ENCODE assay signal across 23 cellular contexts in the genomic region with DNA sequence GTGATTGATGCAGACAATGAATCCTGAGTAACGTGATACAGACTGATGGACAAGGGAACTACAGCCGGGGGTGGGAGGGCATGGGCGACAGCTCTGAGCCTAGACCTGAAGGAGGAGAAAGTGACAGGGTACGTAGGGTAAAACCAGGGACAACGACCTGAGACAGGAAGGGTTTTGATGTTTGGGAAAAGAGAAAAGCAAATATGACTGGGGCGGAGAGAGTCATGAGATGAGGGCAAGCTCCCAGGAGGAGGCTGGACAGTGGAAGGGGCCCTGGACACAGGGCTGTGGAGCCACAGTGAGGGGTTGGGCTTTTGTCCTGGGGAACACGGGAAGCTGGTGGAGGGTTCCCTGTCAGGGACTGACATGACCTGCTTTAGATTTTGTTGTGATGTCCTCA. TPM values are rescaled to one million over a fixed set of nuclear protein-coding genes. Genes with fewer than 3 reads are reported as not detected.
A peak's percentile ranks its signal among the peaks of the same experiment; 100 is the strongest.
DNase-seq lines count a peak whose midpoint lies in the region; ATAC-seq and TF ChIP-seq lines count a peak whose summit lies in the region.
"Had no signal": no experiment of that assay in that cellular context is flagged by ENCODE, and none has a peak within 500 bp of the region (broad histone marks: within the 10 kb centered on the region; RNA-seq: fewer than 3 reads in every experiment).

No MANE protein-coding gene starts in this region.

- DNase-seq in Caco-2 (no peak), WTC11 (ENCODE audit: low spot score) (no peak), endothelial cell (ENCODE audit: low spot score) (no peak), trophoblast cell (no peak), T-cell (no peak), right cardiac atrium (no peak), kidney tubule cell (ENCODE audit: low spot score) (no peak), NCI-H1930 (lab: John Stamatoyannopoulos, UW) (no peak)
- DNase-seq: 8988T; ACHN; AML-193; C1 segment of cervical spinal cord; CD4-positive, alpha-beta memory T cell; COR-L47; DMS 273 treated with DMSO at 0.1 percent for 48 hours; DMS79; EL; GDM1; GM23248; H7; HCEC 1CT had no signal

- H3K79me1 ChIP-seq in trophoblast cell (ENCODE audit: low read length), result peaks cover 12% of the 10 kb centered on the region

- TF ChIP-seq CTCF in Caco-2 (IDR thresholded peaks at IDR 0.05; ENCODE audit: insufficient read depth in 1 of 2, low read depth in 1 of 2, low read length in 1 of 2, severe bottlenecking in 1 of 2, unreplicated experiment in 1 of 2) (no peak), WTC11 (IDR thresholded peaks at IDR 0.05) (no peak), endothelial cell (IDR thresholded peaks at IDR 0.05; ENCODE audit: unreplicated experiment) (no peak)

- H3K27ac Mint-ChIP-seq in Caco-2 (ENCODE audit: unreplicated experiment), result peak overlapping the region; percentile 80
- H3K27ac Mint-ChIP-seq in WTC11, result peak overlapping the region; percentile 19; the same call in 1 of the 2 replicates
- H3K27ac Mint-ChIP-seq in endothelial cell (ENCODE audit: unreplicated experiment), result no peak overlapping the region
- H3K27ac Mint-ChIP-seq in T-cell, result no peak overlapping the region

- POLR2A ChIA-PET in Caco-2 (lab: Charles Lee), result no interaction called here
- POLR2A ChIA-PET in WTC11 (lab: Charles Lee), result interaction anchor here (0.7 kb wide), 1 partner anchor 246 kb away, joined by 5 read pairs; no protein-coding TSS in a partner anchor
- POLR2A ChIA-PET in T-cell (lab: Charles Lee), result no interaction called here

- H2AK5ac ChIP-seq in trophoblast cell (ENCODE audit: low read length), result no peak overlapping the region

- H3K27ac ChIP-seq in trophoblast cell (ENCODE audit: low read depth, low read length) (no peak overlapping the region), right cardiac atrium (ENCODE audit: low read length) (no peak overlapping the region)
- H3K27ac ChIP-seq: A549, GM23248 had no signal

- WGBS in trophoblast cell (ENCODE audit: extremely low coverage, insufficient coverage, insufficient read length), result no CpG with 5 or more reads among the region's 7 CpGs
- WGBS in right cardiac atrium, result 77% methylated on average over 7 of the region's 7 CpGs

- H3K79me2 ChIP-seq in trophoblast cell (ENCODE audit: control insufficient read depth, insufficient read depth, low read length, poor library complexity), result peaks cover 2% of the 10 kb centered on the region

- peak overlapping the region; percentile 27 for H4K91ac ChIP-seq in trophoblast cell (ENCODE audit: low read depth, low read length)

- H2AFZ ChIP-seq in trophoblast cell (ENCODE audit: insufficient read depth, low read length, poor library complexity), result no peak overlapping the region
- H2AFZ ChIP-seq: GM23248 had no signal

- no peak overlapping the region for H2BK120ac ChIP-seq in trophoblast cell (ENCODE audit: insufficient read depth, low read length, poor library complexity)

- H3K4me1 ChIP-seq in Caco-2 (no peaks in the 10 kb centered on the region), trophoblast cell (ENCODE audit: control insufficient read depth in 1 of 2, insufficient read depth in 2 of 2, low read length in 2 of 2) (peaks cover 7% of the 10 kb centered on the region in 2 experiments), right cardiac atrium (ENCODE audit: control insufficient read depth, insufficient read depth, low read length) (no peaks in the 10 kb centered on the region)
- H3K4me1 ChIP-seq: A549 had no signal

- no peak overlapping the region for H3K4me2 ChIP-seq in trophoblast cell (ENCODE audit: low read length)
- H3K4me2 ChIP-seq: A549 had no signal

- no TSS peak for BruUV-seq in Caco-2 (replicated peaks; lab: Mats Ljungman, UMichigan)

- H3K9me3 Mint-ChIP-seq in Caco-2 (ENCODE audit: unreplicated experiment) (peaks cover 14% of the 10 kb centered on the region), WTC11 (peaks cover 18% of the 10 kb centered on the region), endothelial cell (ENCODE audit: unreplicated experiment) (no peaks in the 10 kb centered on the region), T-cell (peaks cover 14 to 43% (median 40%) of the 10 kb centered on the region in 3 donors)

- H3K9me3 ChIP-seq in Caco-2 (peaks cover 21% of the 10 kb centered on the region), trophoblast cell (ENCODE audit: insufficient read depth, low read depth, low read length) (peaks cover 2% of the 10 kb centered on the region), right cardiac atrium (ENCODE audit: control insufficient read depth, low read length) (no peaks in the 10 kb centered on the region)

- no peak overlapping the region for H2BK5ac ChIP-seq in trophoblast cell (ENCODE audit: low read depth, low read length, poor library complexity)

- no peak overlapping the region for H3K9ac ChIP-seq in trophoblast cell (ENCODE audit: low read length)
- H3K9ac ChIP-seq: GM23248 had no signal

- CTCF ChIA-PET in Caco-2 (lab: Charles Lee) (no interaction called here), WTC11 (lab: Charles Lee) (interaction anchor here (2.1 kb wide), 1 partner anchor 99 kb away, joined by 8 read pairs; no protein-coding TSS in a partner anchor), T-cell (lab: Charles Lee) (no interaction called here)

- H3K14ac ChIP-seq in trophoblast cell (ENCODE audit: low read length), result peak overlapping the region; percentile 32

- peaks cover 33% of the 10 kb centered on the region for H3K36me3 Mint-ChIP-seq in Caco-2 (ENCODE audit: insufficient read depth, unreplicated experiment)
- H3K36me3 Mint-ChIP-seq in WTC11, result peaks cover 19% of the 10 kb centered on the region
- H3K36me3 Mint-ChIP-seq in endothelial cell (ENCODE audit: low read depth, unreplicated experiment), result peaks cover 28% of the 10 kb centered on the region
- H3K36me3 Mint-ChIP-seq in T-cell, result peaks cover 21% of the 10 kb centered on the region

- intact Hi-C loops in Caco-2 (cut with micrococcal nuclease; ENCODE audit: unreplicated experiment), result no loop called here
- intact Hi-C loops in right cardiac atrium (cut with DNase I), result no loop called here

- ATAC-seq in WTC11 (no peak), T-cell (replicated peaks in 1 of 4) (no peak), right cardiac atrium (no peak)
- ATAC-seq: A549, GM12878 had no signal

- H3K4me3 Mint-ChIP-seq in Caco-2 (ENCODE audit: unreplicated experiment) (no peak overlapping the region), WTC11 (no peak overlapping the region), endothelial cell (ENCODE audit: unreplicated experiment) (peak overlapping the region; percentile 31), T-cell (no peak overlapping the region)

- H3K18ac ChIP-seq in trophoblast cell (ENCODE audit: low read length), result no peak overlapping the region

- H4K8ac ChIP-seq in trophoblast cell (ENCODE audit: low read depth, low read length), result no peak overlapping the region

- H3K4me1 Mint-ChIP-seq in Caco-2 (ENCODE audit: low read depth, unreplicated experiment) (peaks cover 7% of the 10 kb centered on the region), WTC11 (peaks cover 7% of the 10 kb centered on the region), endothelial cell (ENCODE audit: unreplicated experiment) (peaks cover 12% of the 10 kb centered on the region), T-cell (peaks cover 0 to 2% (median 0%) of the 10 kb centered on the region in 3 donors)
- H3K4me1 Mint-ChIP-seq: CD4-positive, alpha-beta memory T cell had no signal

- H4K12ac ChIP-seq in trophoblast cell (ENCODE audit: low read depth, low read length), result no peak overlapping the region

- H3K27me3 ChIP-seq in Caco-2 (replicated peaks; ENCODE audit: control insufficient read depth, insufficient read depth, low read length) (no peaks in the 10 kb centered on the region), trophoblast cell (ENCODE audit: insufficient read depth, low read length) (no peaks in the 10 kb centered on the region), right cardiac atrium (ENCODE audit: control insufficient read depth, insufficient read depth) (no peaks in the 10 kb centered on the region)

- no peak overlapping the region for H3K4ac ChIP-seq in trophoblast cell (ENCODE audit: low read depth, low read length)

- H3K36me3 ChIP-seq in Caco-2 (ENCODE audit: control insufficient read depth, insufficient read depth, low read length) (no peaks in the 10 kb centered on the region; the same call in 1 of the 2 replicates), trophoblast cell (ENCODE audit: control insufficient read depth in 1 of 2, insufficient read depth in 2 of 2, low read length in 2 of 2) (peaks cover 6 to 21% of the 10 kb centered on the region in 2 experiments)

- H3K23ac ChIP-seq in trophoblast cell (ENCODE audit: low read length), result no peak overlapping the region

- H3K4me3 ChIP-seq in Caco-2 (ENCODE audit: low read depth, low read length), result no peak overlapping the region
- H3K4me3 ChIP-seq in trophoblast cell (ENCODE audit: low read depth, low read length), result no peak overlapping the region
- H3K4me3 ChIP-seq in right cardiac atrium (ENCODE audit: low read length), result no peak overlapping the region
- H3K4me3 ChIP-seq: A549, GM12878, GM23248 had no signal

- no peak overlapping the region for H2BK12ac ChIP-seq in trophoblast cell (ENCODE audit: low read length)

- H3K27me3 Mint-ChIP-seq in Caco-2 (ENCODE audit: insufficient read depth, unreplicated experiment) (no peaks in the 10 kb centered on the region), WTC11 (ENCODE audit: low read depth) (no peaks in the 10 kb centered on the region), endothelial cell (ENCODE audit: unreplicated experiment) (peaks cover 6% of the 10 kb centered on the region), T-cell (no peaks in the 10 kb centered on the region)
- H3K27me3 Mint-ChIP-seq: CD4-positive, alpha-beta memory T cell had no signal

TF ChIP-seq in WTC11, 78 proteins besides CTCF, POLR2A, EP300 and RAD21 (continues in another document):
- TF ChIP-seq, protein P1, sequence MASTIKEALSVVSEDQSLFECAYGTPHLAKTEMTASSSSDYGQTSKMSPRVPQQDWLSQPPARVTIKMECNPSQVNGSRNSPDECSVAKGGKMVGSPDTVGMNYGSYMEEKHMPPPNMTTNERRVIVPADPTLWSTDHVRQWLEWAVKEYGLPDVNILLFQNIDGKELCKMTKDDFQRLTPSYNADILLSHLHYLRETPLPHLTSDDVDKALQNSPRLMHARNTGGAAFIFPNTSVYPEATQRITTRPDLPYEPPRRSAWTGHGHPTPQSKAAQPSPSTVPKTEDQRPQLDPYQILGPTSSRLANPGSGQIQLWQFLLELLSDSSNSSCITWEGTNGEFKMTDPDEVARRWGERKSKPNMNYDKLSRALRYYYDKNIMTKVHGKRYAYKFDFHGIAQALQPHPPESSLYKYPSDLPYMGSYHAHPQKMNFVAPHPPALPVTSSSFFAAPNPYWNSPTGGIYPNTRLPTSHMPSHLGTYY (CRISPR knock-in tag; IDR thresholded peaks at IDR 0.05), result no peak
- no peak for TF ChIP-seq SMAD3 (CRISPR knock-in tag; IDR thresholded peaks at IDR 0.05; ENCODE audit: borderline replicate concordance)

RNA-seq across cellular contexts. Expression of a gene that starts 34.2 kb away (rescaled TPM):
- 27.5 and 28.5 TPM in 2 replicates for total RNA-seq in Caco-2 (2022)
- 18.0 to 22.4 TPM (median 19.9 TPM) in 3 replicates for total RNA-seq in WTC11 (2021)
- total RNA-seq in endothelial cell (ENCODE audit: unreplicated experiment), result 29.9 TPM
- 37.3 and 37.8 TPM in 2 replicates for polyA plus RNA-seq in trophoblast cell (2013)
- 10 to 100 TPM; 31.5 to 46.2 (median 37.0) TPM for total RNA-seq in T-cell
- total RNA-seq in right cardiac atrium, result 10 to 100 TPM in 1 of 4 donors, 1 to 10 TPM in 3; 8.8 to 12.1 (median 9.3) TPM
- 5.9 TPM for polyA plus RNA-seq in right cardiac atrium

Comparison
In these comparisons a context has a peak if more than half of its experiments do, and no peak if none do; other contexts are left out.
1. H3K27ac Mint-ChIP-seq: peak in Caco-2 (single experiment) and WTC11 (single experiment); none in endothelial cell (single experiment) and T-cell (0 of 2).